14 cellular contexts compared by ENCODE assay signal in genomic region chr22:46574438-46574992, GRCh38. TPM values are rescaled to one million over a fixed set of nuclear protein-coding genes. Genes with fewer than 3 reads are reported as not detected.
A peak's percentile ranks its signal among the peaks of the same experiment; 100 is the strongest.
DNase-seq lines count a peak whose midpoint lies in the region; ATAC-seq and TF ChIP-seq lines count a peak whose summit lies in the region.
"Had no signal": no experiment of that assay in that cellular context is flagged by ENCODE, and none has a peak within 500 bp of the region (broad histone marks: within the 10 kb centered on the region; RNA-seq: fewer than 3 reads in every experiment).

No MANE protein-coding gene starts in this region.

- no peak overlapping the region for H3K27ac ChIP-seq in CD4-positive, alpha-beta memory T cell (ENCODE audit: low read depth, low read length)
- H3K27ac ChIP-seq in RWPE2 (ENCODE audit: poor library complexity, severe bottlenecking) (no peak overlapping the region), right cardiac atrium (ENCODE audit: low read length) (no peak overlapping the region), neuronal stem cell (replicated peaks; ENCODE audit: low read length) (no peak overlapping the region)
- H3K27ac ChIP-seq: BLaER1 treated with 17β-estradiol and CSF1 and Interleukin-3, amounts not matched to agents 10 nM and 100 nM had no signal

- H2BK15ac ChIP-seq in neuronal stem cell (ENCODE audit: low read length): peak overlapping the region; percentile 35

- H3K4me1 ChIP-seq in CD4-positive, alpha-beta memory T cell (ENCODE audit: insufficient read depth, low read length): peaks cover 26% of the 10 kb centered on the region
- H3K4me1 ChIP-seq in RWPE2 (ENCODE audit: insufficient read depth, poor library complexity, severe bottlenecking) (peaks cover 18% of the 10 kb centered on the region), right cardiac atrium (ENCODE audit: control insufficient read depth, insufficient read depth, low read length) (peaks cover 14% of the 10 kb centered on the region), neuronal stem cell (ENCODE audit: control insufficient read depth in 2 of 2, insufficient read depth in 1 of 2, low read depth in 1 of 2, low read length in 2 of 2) (peaks cover 17 to 18% of the 10 kb centered on the region in 2 donors)

- ATAC-seq in RWPE2 (ENCODE audit: low read depth): no peak
- ATAC-seq in right cardiac atrium: no peak
- no peak for ATAC-seq in GM18907 (IDR thresholded peaks at IDR 0.05; ENCODE audit: unreplicated experiment)
- no peak for ATAC-seq in activated T-cell treated with anti-CD3 and anti-CD28 coated beads, Interleukin-2, amount 50 U/mL, for 4 hours
- no peak for ATAC-seq in HG02763 (IDR thresholded peaks at IDR 0.05; ENCODE audit: unreplicated experiment)
- ATAC-seq: stimulated activated naive B cell treated with anti-CD40 and anti-IgM and Interleukin-4, amounts not matched to agents 10 μg/mL and 1 μg/mL and 100 μg/mL, for 72 hours had no signal

- H4K8ac ChIP-seq in neuronal stem cell (ENCODE audit: low read depth, low read length): no peak overlapping the region

- no peak overlapping the region for H3K14ac ChIP-seq in neuronal stem cell (ENCODE audit: low read length)

- peak overlapping the region; percentile 11 for H3K18ac ChIP-seq in neuronal stem cell (ENCODE audit: low read length)

- 92% methylated on average over 15 of the region's 15 CpGs for WGBS in right cardiac atrium
- no CpG with 5 or more reads among the region's 15 CpGs for WGBS in neuronal stem cell (ENCODE audit: extremely low coverage in 2 of 2, insufficient read length in 2 of 2, insufficient replicate concordance in 1 of 2), 2 donors

- no peak for DNase-seq in CD4-positive, alpha-beta memory T cell
- DNase-seq in RWPE2 (ENCODE audit: low spot score) (peak; percentile 46), right cardiac atrium (peak in 2 of 3 donors; percentile 26 to 47), neuronal stem cell (ENCODE audit: low spot score) (no peak), RPMI8226 (no peak)
- no peak for DNase-seq in activated T-cell treated with anti-CD3 and anti-CD28 coated beads, Interleukin-2, amount 50 U/mL, for 4 hours
- DNase-seq: GDM1; NCI-H1930; NCI-H748 treated with DMSO at 0.1 percent for 48 hours; stimulated activated CD4-positive, alpha-beta T cell treated with anti-CD3 and anti-CD28 coated beads, Interleukin-4, amount 100 ng/mL, for 4 hours; stimulated activated naive B cell treated with anti-CD40 and anti-IgM and Interleukin-4, amounts not matched to agents 10 μg/mL and 1 μg/mL and 100 μg/mL, for 72 hours had no signal

- POLR2A ChIA-PET in CD4-positive, alpha-beta memory T cell (lab: Charles Lee; ENCODE audit: partially characterized antibody): no interaction called here

- H2AFZ ChIP-seq in neuronal stem cell (ENCODE audit: low read length): no peak overlapping the region

- H3K23ac ChIP-seq in neuronal stem cell (ENCODE audit: low read depth, low read length, poor library complexity): no peak overlapping the region

- no peak overlapping the region for H3K4me2 ChIP-seq in neuronal stem cell (ENCODE audit: insufficient read depth, low read length, poor library complexity, severe bottlenecking)

- H3K4me3 ChIP-seq in CD4-positive, alpha-beta memory T cell (ENCODE audit: low read length in 2 of 2): no peak overlapping the region
- H3K4me3 ChIP-seq in RWPE2 (ENCODE audit: severe bottlenecking) (no peak overlapping the region), right cardiac atrium (ENCODE audit: low read length) (no peak overlapping the region), neuronal stem cell (ENCODE audit: low read length in 2 of 2) (no peak overlapping the region)
- H3K4me3 ChIP-seq: BLaER1 treated with 17β-estradiol and CSF1 and Interleukin-3, amounts not matched to agents 10 nM and 100 nM had no signal

- intact Hi-C loops in CD4-positive, alpha-beta memory T cell (cut with micrococcal nuclease): no loop called here
- intact Hi-C loops in right cardiac atrium (cut with DNase I): loop anchor here in 2 of 4 donors (10.0 kb wide), 2 partner anchors 100 to 160 kb away; partner anchors contain the start of gene CERK (in 1 of the 2)

- peaks cover 0 to 8% of the 10 kb centered on the region in 2 donors for H3K9me3 ChIP-seq in CD4-positive, alpha-beta memory T cell (ENCODE audit: control insufficient read depth in 1 of 2, low read length in 2 of 2)
- H3K9me3 ChIP-seq in RWPE2 (ENCODE audit: severe bottlenecking) (no peaks in the 10 kb centered on the region), right cardiac atrium (ENCODE audit: control insufficient read depth, low read length) (no peaks in the 10 kb centered on the region), neuronal stem cell (replicated peaks in 1 of 2; ENCODE audit: control insufficient read depth in 2 of 2, insufficient read depth in 1 of 2, low read depth in 1 of 2, low read length in 2 of 2) (peaks cover 5 to 17% of the 10 kb centered on the region in 2 donors)

- H3K79me1 ChIP-seq in neuronal stem cell (ENCODE audit: low read depth, low read length): peaks cover 7% of the 10 kb centered on the region

- CTCF ChIA-PET in CD4-positive, alpha-beta memory T cell (lab: Charles Lee; ENCODE audit: partially characterized antibody): no interaction called here

- no peak for TF ChIP-seq CTCF in RWPE2 (IDR thresholded peaks at IDR 0.05; ENCODE audit: poor library complexity, severe bottlenecking)

- no peak overlapping the region for H2BK12ac ChIP-seq in neuronal stem cell (ENCODE audit: low read length)

- H3K36me3 Mint-ChIP-seq in CD4-positive, alpha-beta memory T cell: peaks cover 0 to 8% of the 10 kb centered on the region in 2 donors
- H3K36me3 Mint-ChIP-seq in activated T-cell treated with anti-CD3 and anti-CD28 coated beads, Interleukin-2, amount 50 U/mL, for 4 hours (ENCODE audit: insufficient read depth): no peaks in the 10 kb centered on the region

- H3K9ac ChIP-seq in neuronal stem cell (ENCODE audit: low read depth, low read length, poor library complexity): no peak overlapping the region

- no peak overlapping the region for H3K4ac ChIP-seq in neuronal stem cell (ENCODE audit: low read length)

- no peaks in the 10 kb centered on the region for H3K27me3 ChIP-seq in CD4-positive, alpha-beta memory T cell (ENCODE audit: insufficient read depth, low read length)
- H3K27me3 ChIP-seq in RWPE2 (ENCODE audit: insufficient read depth, poor library complexity, severe bottlenecking) (no peaks in the 10 kb centered on the region), right cardiac atrium (ENCODE audit: control insufficient read depth, insufficient read depth) (no peaks in the 10 kb centered on the region), neuronal stem cell (ENCODE audit: control insufficient read depth in 3 of 3, insufficient read depth in 3 of 3, low read depth in 1 of 3, low read length in 3 of 3) (peaks cover 0 to 29% (median 18%) of the 10 kb centered on the region in 3 experiments)

- peak overlapping the region in 2 of 7 donors; percentile 47 to 86 for H3K27ac Mint-ChIP-seq in CD4-positive, alpha-beta memory T cell

- peak overlapping the region in 5 of 8 donors; percentile 10 to 84 (median 57) for H3K4me3 Mint-ChIP-seq in CD4-positive, alpha-beta memory T cell
- H3K4me3 Mint-ChIP-seq in activated T-cell treated with anti-CD3 and anti-CD28 coated beads, Interleukin-2, amount 50 U/mL, for 4 hours: no peak overlapping the region

- H2BK120ac ChIP-seq in neuronal stem cell (ENCODE audit: low read depth, low read length): no peak overlapping the region

- peaks cover 11 to 41% (median 30%) of the 10 kb centered on the region in 4 donors for H3K4me1 Mint-ChIP-seq in CD4-positive, alpha-beta memory T cell
- H3K4me1 Mint-ChIP-seq in activated T-cell treated with anti-CD3 and anti-CD28 coated beads, Interleukin-2, amount 50 U/mL, for 4 hours (ENCODE audit: low read depth): peaks cover 29% of the 10 kb centered on the region

- no peak overlapping the region for H2BK5ac ChIP-seq in neuronal stem cell (ENCODE audit: low read length)

- peaks cover 0 to 14% (median 10%) of the 10 kb centered on the region in 8 donors for H3K9me3 Mint-ChIP-seq in CD4-positive, alpha-beta memory T cell
- peaks cover 12% of the 10 kb centered on the region for H3K9me3 Mint-ChIP-seq in activated T-cell treated with anti-CD3 and anti-CD28 coated beads, Interleukin-2, amount 50 U/mL, for 4 hours

- no peak overlapping the region for H2AK5ac ChIP-seq in neuronal stem cell (ENCODE audit: low read depth, low read length)

- H4K91ac ChIP-seq in neuronal stem cell (ENCODE audit: low read depth, low read length, poor library complexity): no peak overlapping the region

- no peaks in the 10 kb centered on the region for H3K27me3 Mint-ChIP-seq in CD4-positive, alpha-beta memory T cell
- no peaks in the 10 kb centered on the region for H3K27me3 Mint-ChIP-seq in activated T-cell treated with anti-CD3 and anti-CD28 coated beads, Interleukin-2, amount 50 U/mL, for 4 hours (ENCODE audit: low read depth)
- H3K27me3 Mint-ChIP-seq: stimulated activated naive B cell treated with anti-CD40 and anti-IgM and Interleukin-4, amounts not matched to agents 10 μg/mL and 1 μg/mL and 100 μg/mL, for 72 hours had no signal

- no peaks in the 10 kb centered on the region for H3K36me3 ChIP-seq in CD4-positive, alpha-beta memory T cell (ENCODE audit: insufficient read depth, low read length)
- H3K36me3 ChIP-seq in RWPE2 (ENCODE audit: low read depth): no peaks in the 10 kb centered on the region
- H3K36me3 ChIP-seq in neuronal stem cell (replicated peaks in 1 of 2; ENCODE audit: control insufficient read depth in 2 of 2, insufficient read depth in 2 of 2, low read length in 2 of 2): no peaks in the 10 kb centered on the region

RNA-seq across cellular contexts. Expression of gene CELSR1, which starts 37.1 kb away (rescaled TPM):
- total RNA-seq in CD4-positive, alpha-beta memory T cell: 1 to 10 TPM in 1 of 2 experiments, under 1 TPM in 1; 0.94 to 1.1 TPM
- under 1 TPM; 0.47 to 0.67 TPM for polyA plus RNA-seq in CD4-positive, alpha-beta memory T cell
- total RNA-seq in right cardiac atrium: 1 to 10 TPM; 5.5 to 7.9 (median 6.5) TPM
- polyA plus RNA-seq in right cardiac atrium: 5.6 TPM
- polyA plus RNA-seq in neuronal stem cell (2013, experiment 1 of 2): 6.6 TPM
- polyA plus RNA-seq in neuronal stem cell (2013, experiment 2 of 2): 7.3 TPM
- under 1 TPM; 0.22 to 0.63 (median 0.38) TPM for total RNA-seq in activated T-cell treated with anti-CD3 and anti-CD28 coated beads, Interleukin-2, amount 50 U/mL, for 4 hours

RNA-seq across cellular contexts. Expression of gene GRAMD4, which starts 45.7 kb away (rescaled TPM):
- total RNA-seq in CD4-positive, alpha-beta memory T cell: 10 to 100 TPM; 16.1 to 19.6 TPM
- 1 to 10 TPM in 1 of 2 donors, under 1 TPM in 1; 0.73 to 7.2 TPM for polyA plus RNA-seq in CD4-positive, alpha-beta memory T cell
- 100 to 1,000 TPM in 1 of 4 donors, 10 to 100 TPM in 3; 74.3 to 106 (median 88.5) TPM for total RNA-seq in right cardiac atrium
- 31.6 TPM for polyA plus RNA-seq in right cardiac atrium
- polyA plus RNA-seq in neuronal stem cell (2013, experiment 1 of 2): 13.1 TPM
- 11.3 TPM for polyA plus RNA-seq in neuronal stem cell (2013, experiment 2 of 2)
- 10 to 100 TPM; 30.9 to 35.4 (median 33.0) TPM for total RNA-seq in activated T-cell treated with anti-CD3 and anti-CD28 coated beads, Interleukin-2, amount 50 U/mL, for 4 hours

Comparison
In these comparisons a context has a peak if more than half of its experiments do, and no peak if none do; other contexts are left out.
1. DNase-seq: peak in RWPE2 (single experiment) and right cardiac atrium (2 of 3); none in CD4-positive, alpha-beta memory T cell (0 of 5), neuronal stem cell (single experiment), RPMI8226 (single experiment) and activated T-cell treated with anti-CD3 and anti-CD28 coated beads, Interleukin-2, amount 50 U/mL, for 4 hours (single experiment).